ENCODE assay signal across 13 cellular contexts in the genomic region with DNA sequence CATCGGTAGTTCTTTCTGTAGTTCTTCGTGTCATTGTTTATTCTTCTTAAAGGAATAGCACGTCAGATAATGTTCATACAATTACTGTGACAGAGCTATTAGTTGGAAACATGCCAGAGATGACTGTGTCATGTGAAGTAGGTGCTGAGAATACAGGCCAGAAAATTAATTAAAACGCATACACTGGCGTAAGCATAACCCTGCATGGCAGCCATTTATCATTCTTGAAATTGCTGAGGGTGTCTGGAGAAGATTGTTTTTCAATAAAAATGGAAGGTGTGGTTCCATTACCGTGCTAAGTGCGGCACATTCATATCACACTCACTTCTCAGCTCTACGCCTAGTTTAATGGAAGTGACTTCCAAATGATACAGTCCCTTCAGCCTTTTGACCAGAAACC. TPM values are rescaled to one million over a fixed set of nuclear protein-coding genes. Genes with fewer than 3 reads are reported as not detected.
A peak's percentile ranks its signal among the peaks of the same experiment; 100 is the strongest.
DNase-seq lines count a peak whose midpoint lies in the region; ATAC-seq and TF ChIP-seq lines count a peak whose summit lies in the region.
"Had no signal": no experiment of that assay in that cellular context is flagged by ENCODE, and none has a peak within 500 bp of the region (broad histone marks: within the 10 kb centered on the region; RNA-seq: fewer than 3 reads in every experiment).

No MANE protein-coding gene starts in this region.

- no peak for ATAC-seq in IMR-90 (ENCODE audit: low read depth)
- no peak for ATAC-seq in RWPE2 (ENCODE audit: low read depth)
- ATAC-seq in left ventricle myocardium superior: peak; percentile 59
- ATAC-seq in gastrocnemius medialis: no peak
- ATAC-seq in GM19023 (IDR thresholded peaks at IDR 0.05; ENCODE audit: unreplicated experiment): no peak
- ATAC-seq: activated naive CD8-positive, alpha-beta T cell treated with anti-CD3 and anti-CD28 coated beads, Interleukin-2, amount 50 U/mL, for 24 hours; esophagus mucosa had no signal

- no peak overlapping the region for H2AK5ac ChIP-seq in IMR-90 (ENCODE audit: low read depth, low read length)

- H2BK20ac ChIP-seq in IMR-90 (ENCODE audit: low read depth, low read length): no peak overlapping the region

- H3K4me3 Mint-ChIP-seq in chondrocyte (ENCODE audit: unreplicated experiment): no peak overlapping the region
- H3K4me3 Mint-ChIP-seq: activated naive CD8-positive, alpha-beta T cell treated with anti-CD3 and anti-CD28 coated beads, Interleukin-2, amount 50 U/mL, for 24 hours had no signal

- H3K36me3 ChIP-seq in IMR-90 (ENCODE audit: control insufficient read depth, insufficient read depth, low read length) (peaks cover 70% of the 10 kb centered on the region), RWPE2 (ENCODE audit: low read depth) (peaks cover 95% of the 10 kb centered on the region), gastrocnemius medialis (peaks cover 20 to 97% of the 10 kb centered on the region in 2 donors)

- peak overlapping the region in 1 of 2 experiments; percentile 16; a peak in 1 of 4 replicates for H4K8ac ChIP-seq in IMR-90 (ENCODE audit: low read depth in 2 of 2, low read length in 2 of 2)

- no peak overlapping the region for H3K9ac ChIP-seq in IMR-90 (ENCODE audit: low read depth, low read length)
- H3K9ac ChIP-seq: BLaER1, parathyroid adenoma had no signal

- no peak for TF ChIP-seq RAD21 in IMR-90 (IDR thresholded peaks at IDR 0.05; ENCODE audit: low read length)

- no peak overlapping the region for H4K91ac ChIP-seq in IMR-90 (ENCODE audit: insufficient read depth, low read depth, low read length)

- H3K36me3 Mint-ChIP-seq in chondrocyte (ENCODE audit: low read depth): peaks cover 47% of the 10 kb centered on the region

- no peak for TF ChIP-seq CTCF in IMR-90 (conservative IDR thresholded peaks at IDR 0.05; ENCODE audit: low read depth, low read length)
- TF ChIP-seq CTCF in RWPE2 (IDR thresholded peaks at IDR 0.05; ENCODE audit: poor library complexity, severe bottlenecking): no peak
- no peak for TF ChIP-seq CTCF in gastrocnemius medialis (IDR thresholded peaks at IDR 0.05 in 4 of 5, conservative IDR thresholded peaks at IDR 0.05 in 1 of 5)
- no peak for TF ChIP-seq CTCF in chondrocyte (IDR thresholded peaks at IDR 0.05)

- H3K27me3 ChIP-seq in IMR-90 (ENCODE audit: control insufficient read depth, insufficient read depth, low read length) (no peaks in the 10 kb centered on the region), RWPE2 (ENCODE audit: insufficient read depth, poor library complexity, severe bottlenecking) (no peaks in the 10 kb centered on the region), gastrocnemius medialis (no peaks in the 10 kb centered on the region)
- H3K27me3 ChIP-seq: BLaER1 had no signal

- POLR2A ChIA-PET in IMR-90 (lab: Charles Lee; ENCODE audit: unreplicated experiment): no interaction called here

- CTCF ChIA-PET in IMR-90 (lab: Yijun Ruan, JAX): interaction anchor here (0.7 kb wide), 1 partner anchor 333 kb away, joined by 3 read pairs; no protein-coding TSS in a partner anchor

- no peak overlapping the region for H3K14ac ChIP-seq in IMR-90 (replicated peaks; ENCODE audit: low read depth, low read length)

- H3K56ac ChIP-seq in IMR-90 (ENCODE audit: extremely low read depth, insufficient read depth, low read length): no peak overlapping the region

- H2AK9ac ChIP-seq in IMR-90 (replicated peaks; ENCODE audit: low read depth, low read length, poor library complexity): no peak overlapping the region

- H3K23ac ChIP-seq in IMR-90 (ENCODE audit: low read depth, low read length): no peak overlapping the region

- no peak overlapping the region for H2BK5ac ChIP-seq in IMR-90 (ENCODE audit: low read depth, low read length, poor library complexity, severe bottlenecking)

- no peaks in the 10 kb centered on the region for H3K9me3 Mint-ChIP-seq in chondrocyte (ENCODE audit: low read depth)
- H3K9me3 Mint-ChIP-seq: activated naive CD8-positive, alpha-beta T cell treated with anti-CD3 and anti-CD28 coated beads, Interleukin-2, amount 50 U/mL, for 24 hours had no signal

- no peak overlapping the region for H2BK120ac ChIP-seq in IMR-90 (ENCODE audit: low read depth, low read length)

- BruUV-seq in IMR-90 (replicated peaks; lab: Mats Ljungman, UMichigan): no TSS peak

- H3K9me3 ChIP-seq in IMR-90 (ENCODE audit: control insufficient read depth, insufficient read depth, low read length): no peaks in the 10 kb centered on the region
- no peaks in the 10 kb centered on the region for H3K9me3 ChIP-seq in RWPE2 (ENCODE audit: severe bottlenecking)
- H3K9me3 ChIP-seq in gastrocnemius medialis: no peaks in the 10 kb centered on the region

- no peak overlapping the region for H4K5ac ChIP-seq in IMR-90 (ENCODE audit: low read depth, low read length)

- no peak overlapping the region for H3K4me2 ChIP-seq in IMR-90 (ENCODE audit: low read depth, low read length)
- H3K4me2 ChIP-seq: BLaER1 had no signal

- peak; percentile 22; the same call in 1 of the 2 replicates for TF ChIP-seq POLR2A in IMR-90 (IDR thresholded peaks at IDR 0.05; ENCODE audit: low read depth, low read length)
- no peak for TF ChIP-seq POLR2A in gastrocnemius medialis (IDR thresholded peaks at IDR 0.05)

- no peak overlapping the region for H3K18ac ChIP-seq in IMR-90 (ENCODE audit: low read depth, low read length)

- H2AFZ ChIP-seq in IMR-90 (replicated peaks; ENCODE audit: low read length, poor library complexity): no peak overlapping the region
- H2AFZ ChIP-seq: parathyroid adenoma had no signal

- no peak overlapping the region for H3K4ac ChIP-seq in IMR-90 (ENCODE audit: low read depth, low read length)

- H3K9me1 ChIP-seq in IMR-90 (ENCODE audit: insufficient read depth, low read length): peaks cover 15% of the 10 kb centered on the region

- intact Hi-C loops in IMR-90 (cut with micrococcal nuclease) (no loop called here), left ventricle myocardium superior (cut with micrococcal nuclease) (no loop called here), gastrocnemius medialis (cut with DNase I; ENCODE audit: low total_unique reads) (no loop called here)

- no CpG with 5 or more reads among the region's 8 CpGs for WGBS in IMR-90 (ENCODE audit: extremely low coverage in 2 of 2, insufficient read length in 1 of 2), 2 experiments

- DNase-seq in IMR-90 (no peak), RWPE2 (ENCODE audit: low spot score) (no peak), left ventricle myocardium superior (no peak), gastrocnemius medialis (no peak), chondrocyte (ENCODE audit: low spot score) (no peak), Ammon's horn (ENCODE audit: low spot score) (no peak), occipital lobe (lab: John Stamatoyannopoulos, UW) (no peak)
- DNase-seq: activated naive CD8-positive, alpha-beta T cell treated with anti-CD3 and anti-CD28 coated beads, Interleukin-2, amount 50 U/mL, for 24 hours; MV-4-11 had no signal

- no peaks in the 10 kb centered on the region for H3K27me3 Mint-ChIP-seq in chondrocyte (ENCODE audit: low read depth)
- H3K27me3 Mint-ChIP-seq: activated naive CD8-positive, alpha-beta T cell treated with anti-CD3 and anti-CD28 coated beads, Interleukin-2, amount 50 U/mL, for 24 hours had no signal

- peaks cover 21 to 77% of the 10 kb centered on the region in 2 experiments for H3K79me1 ChIP-seq in IMR-90 (ENCODE audit: low read depth in 1 of 2, low read length in 2 of 2)

- peaks cover 62% of the 10 kb centered on the region for H4K20me1 ChIP-seq in IMR-90 (ENCODE audit: insufficient read depth, low read length)

- H2BK15ac ChIP-seq in IMR-90 (ENCODE audit: low read depth, low read length): no peak overlapping the region

- H3K4me1 ChIP-seq in IMR-90 (ENCODE audit: control insufficient read depth, insufficient read depth, low read length) (peaks cover 25% of the 10 kb centered on the region), RWPE2 (ENCODE audit: insufficient read depth, poor library complexity, severe bottlenecking) (peaks cover 72% of the 10 kb centered on the region), gastrocnemius medialis (peaks cover 4 to 34% of the 10 kb centered on the region in 2 donors)
- H3K4me1 ChIP-seq: parathyroid adenoma had no signal

- H3K27ac ChIP-seq in IMR-90 (ENCODE audit: insufficient read depth, low read length): no peak overlapping the region
- H3K27ac ChIP-seq in RWPE2 (ENCODE audit: poor library complexity, severe bottlenecking): peak overlapping the region; percentile 93
- H3K27ac ChIP-seq in gastrocnemius medialis: peak overlapping the region; percentile 15 to 98 (median 94)
- H3K27ac ChIP-seq: BLaER1, parathyroid adenoma had no signal

- in situ Hi-C loops in IMR-90 (cut with MboI; ENCODE audit: low sequenced_read_pairs): no loop called here
- in situ Hi-C loops in gastrocnemius medialis (cut with MboI; ENCODE audit: low sequenced_read_pairs in 4 of 4): loop anchor here in 1 of 4 donors (25.0 kb wide), 1 partner anchor 174 kb away; no protein-coding TSS in a partner anchor

- no peak overlapping the region for H3K4me3 ChIP-seq in IMR-90 (ENCODE audit: insufficient read depth, low read depth, low read length)
- H3K4me3 ChIP-seq in RWPE2 (ENCODE audit: severe bottlenecking): no peak overlapping the region
- no peak overlapping the region for H3K4me3 ChIP-seq in gastrocnemius medialis
- H3K4me3 ChIP-seq: BLaER1 had no signal

- no peak overlapping the region for H3K27ac Mint-ChIP-seq in chondrocyte (ENCODE audit: unreplicated experiment)
- H3K27ac Mint-ChIP-seq: activated naive CD8-positive, alpha-beta T cell treated with anti-CD3 and anti-CD28 coated beads, Interleukin-2, amount 50 U/mL, for 24 hours had no signal

- H3K4me1 Mint-ChIP-seq in chondrocyte (ENCODE audit: low read depth): peaks cover 17% of the 10 kb centered on the region

- dilution Hi-C loops in IMR-90 (cut with HindIII; ENCODE audit: low sequenced_read_pairs, unreplicated experiment): no loop called here

TF ChIP-seq in IMR-90, 13 proteins besides CTCF, POLR2A, EP300 and RAD21:
- TF ChIP-seq CHD1 (IDR thresholded peaks at IDR 0.05; ENCODE audit: low read depth, low read length) (no peak), NFE2L2 (IDR thresholded peaks at IDR 0.05; ENCODE audit: low read depth, low read length) (no peak), MXI1 (IDR thresholded peaks at IDR 0.05; ENCODE audit: borderline replicate concordance, low read depth, low read length) (no peak), SMC3 (IDR thresholded peaks at IDR 0.05; ENCODE audit: low read depth, low read length) (no peak), FOS (IDR thresholded peaks at IDR 0.05; ENCODE audit: low read depth, low read length) (no peak), RFX5 (IDR thresholded peaks at IDR 0.05; ENCODE audit: low read depth, low read length) (no peak)

RNA-seq across cellular contexts. Expression of a gene that starts 7.8 kb away (rescaled TPM):
- total RNA-seq in IMR-90 (2012; rRNA removed) (20.6 and 21.7 TPM in 2 replicates), left ventricle myocardium superior (43.8 TPM), gastrocnemius medialis (100 to 1,000 TPM in 1 of 4 donors, 10 to 100 TPM in 3; 51.5 to 136 (median 59.3) TPM), chondrocyte (12.0 to 14.2 TPM (median 13.6 TPM) in 3 replicates), occipital lobe (9.8 TPM)
- polyA plus RNA-seq in IMR-90 (2012; rRNA removed): 21.3 and 22.8 TPM in 2 replicates
- 18.3 and 18.4 TPM in 2 replicates for polyA plus RNA-seq in IMR-90 (2012; cell fraction: cytosol; rRNA removed)
- 42.7 and 92.6 TPM in 2 replicates for polyA plus RNA-seq in IMR-90 (2012; cell fraction: nucleus; rRNA removed; ENCODE audit: low replicate concordance)
